In the genomic region with DNA sequence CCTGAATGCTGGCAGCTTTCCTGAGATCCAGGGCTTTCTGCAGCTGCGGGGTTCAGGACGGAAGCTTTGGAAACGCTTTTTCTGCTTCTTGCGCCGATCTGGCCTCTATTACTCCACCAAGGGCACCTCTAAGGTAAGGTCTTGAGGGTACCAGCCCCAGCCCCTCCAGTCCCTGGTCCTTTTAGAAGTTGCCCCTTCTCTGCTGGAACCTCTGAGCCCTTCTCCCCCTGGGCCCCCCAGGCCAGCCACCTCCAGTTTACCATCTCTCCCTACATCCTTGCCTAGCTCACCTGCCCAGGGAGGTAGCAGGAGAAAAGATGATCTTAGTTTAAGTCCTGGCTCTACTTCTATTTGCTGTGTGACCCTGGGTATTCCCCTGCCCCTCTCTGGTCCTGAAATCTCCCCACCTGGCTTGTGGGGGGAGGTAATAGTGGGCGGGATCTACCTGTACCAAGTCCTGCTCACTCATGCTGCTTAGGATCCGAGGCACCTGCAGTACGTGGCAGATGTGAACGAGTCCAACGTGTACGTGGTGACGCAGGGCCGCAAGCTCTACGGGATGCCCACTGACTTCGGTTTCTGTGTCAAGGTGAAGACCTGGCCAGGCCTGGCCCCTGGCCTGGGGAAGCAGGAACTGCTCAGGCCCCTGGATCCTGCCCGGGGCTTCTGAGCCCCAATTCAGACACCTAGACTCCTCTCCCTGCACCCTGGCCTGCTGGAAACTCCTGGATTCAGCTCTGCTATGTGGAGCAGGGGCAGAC, we compare ENCODE assay signal across 17 cellular contexts. TPM values are rescaled to one million over a fixed set of nuclear protein-coding genes. Genes with fewer than 3 reads are reported as not detected.
"Had no signal": no experiment of that assay in that cellular context is flagged by ENCODE, and none has a peak within 500 bp of the region (broad histone marks: within the 10 kb centered on the region; RNA-seq: fewer than 3 reads in every experiment).

No MANE protein-coding gene starts in this region.

- H3K27me3 ChIP-seq: breast epithelium, pancreas, thyroid gland had no signal

- H3K9me3 ChIP-seq: breast epithelium, left lung, pancreas, thyroid gland had no signal

- DNase-seq: activated CD4-positive, alpha-beta T cell treated with anti-CD3 and anti-CD28 coated beads for 1 hour; activated CD8-positive, alpha-beta memory T cell treated with anti-CD3 and anti-CD28 coated beads for 24 hours; activated CD8-positive, alpha-beta memory T cell treated with anti-CD3 and anti-CD28 coated beads, Interleukin-2, amount 50 U/mL, for 48 hours; activated effector memory CD4-positive, alpha-beta T cell treated with Interleukin-2 at 50 U/mL for 16 hours; activated T-cell treated with anti-CD3 and anti-CD28 coated beads, Interleukin-2, amount 50 U/mL, for 48 hours; cerebellar nuclear complex; effector CD4-positive, alpha-beta T cell; mesendoderm; naive thymus-derived CD4-positive, alpha-beta T cell; stimulated activated naive CD4-positive, alpha-beta T cell; T-helper 17 cell; thyroid gland had no signal

- H3K27ac ChIP-seq: left lung, pancreas, thyroid gland, VCaP had no signal

- H3K4me1 ChIP-seq: breast epithelium had no signal

- ATAC-seq: left lung; naive thymus-derived CD4-positive, alpha-beta T cell; pancreas; T-helper 17 cell had no signal

- H3K4me3 ChIP-seq: breast epithelium, left lung, pancreas, thyroid gland had no signal

- H3K36me3 ChIP-seq: breast epithelium had no signal

RNA-seq across cellular contexts. Expression of gene GRB7, which starts 6.5 kb away (rescaled TPM):
- total RNA-seq: frontal cortex, T-helper 17 cell had no signal
